Comparison of ENCODE assay signal across 1 cellular context in genomic region chr19:17336872-17337674, GRCh38.
TF ChIP-seq lines count a peak whose summit lies in the region.

TSS of gene GTPBP3 (plus strand) at chr19:17337553. CDS start at chr19:17337612, 59 bp downstream.

TF ChIP-seq in HEK293, 187 proteins besides CTCF, POLR2A, EP300 and RAD21 (continued from another document and continues in another):
- TF ChIP-seq ZNF148 (tag by site-specific recombination; IDR thresholded peaks at IDR 0.05; ENCODE audit: borderline replicate concordance): peak; percentile 79
- peak; percentile 87 for TF ChIP-seq EGR2 (tag by site-specific recombination; IDR thresholded peaks at IDR 0.05; ENCODE audit: low read depth)
- peak; percentile 57; the same call in 1 of the 2 replicates for TF ChIP-seq MYNN (tag by site-specific recombination; IDR thresholded peaks at IDR 0.05; ENCODE audit: borderline replicate concordance)
- TF ChIP-seq ZNF138 (tag by site-specific recombination; IDR thresholded peaks at IDR 0.05; ENCODE audit: borderline replicate concordance): no peak
- TF ChIP-seq ZSCAN18 (tag by site-specific recombination; IDR thresholded peaks at IDR 0.05): peak; percentile 86
- TF ChIP-seq HOXC10 (CRISPR knock-in tag; IDR thresholded peaks at IDR 0.05): no peak; the same call in 1 of the 2 replicates
- peak; percentile 92; the same call in 1 of the 2 replicates for TF ChIP-seq ZBTB48 (tag by site-specific recombination; IDR thresholded peaks at IDR 0.05)
- no peak for TF ChIP-seq ZNF596 (tag by site-specific recombination; IDR thresholded peaks at IDR 0.05)
- TF ChIP-seq, protein P1, sequence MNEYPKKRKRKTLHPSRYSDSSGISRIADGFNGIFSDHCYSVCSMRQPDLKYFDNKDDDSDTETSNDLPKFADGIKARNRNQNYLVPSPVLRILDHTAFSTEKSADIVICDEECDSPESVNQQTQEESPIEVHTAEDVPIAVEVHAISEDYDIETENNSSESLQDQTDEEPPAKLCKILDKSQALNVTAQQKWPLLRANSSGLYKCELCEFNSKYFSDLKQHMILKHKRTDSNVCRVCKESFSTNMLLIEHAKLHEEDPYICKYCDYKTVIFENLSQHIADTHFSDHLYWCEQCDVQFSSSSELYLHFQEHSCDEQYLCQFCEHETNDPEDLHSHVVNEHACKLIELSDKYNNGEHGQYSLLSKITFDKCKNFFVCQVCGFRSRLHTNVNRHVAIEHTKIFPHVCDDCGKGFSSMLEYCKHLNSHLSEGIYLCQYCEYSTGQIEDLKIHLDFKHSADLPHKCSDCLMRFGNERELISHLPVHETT (tag by site-specific recombination; IDR thresholded peaks at IDR 0.05): peak; percentile 99
- no peak for TF ChIP-seq MEIS1 (CRISPR knock-in tag; IDR thresholded peaks at IDR 0.05; ENCODE audit: borderline replicate concordance)
- TF ChIP-seq ZNF610 (tag by site-specific recombination; IDR thresholded peaks at IDR 0.05; ENCODE audit: borderline replicate concordance): peak; percentile 20
- no peak for TF ChIP-seq BCL11A (tag by site-specific recombination; IDR thresholded peaks at IDR 0.05; ENCODE audit: low read depth)
- peak; percentile 75; the same call in 1 of the 2 replicates for TF ChIP-seq ZNF184 (tag by site-specific recombination; IDR thresholded peaks at IDR 0.05)
- TF ChIP-seq ZNF146 (tag by site-specific recombination; IDR thresholded peaks at IDR 0.05): peak; percentile 74; the same call in 1 of the 2 replicates
- TF ChIP-seq ZFP41 (tag by site-specific recombination; IDR thresholded peaks at IDR 0.05; ENCODE audit: borderline replicate concordance): no peak
- no peak for TF ChIP-seq ZNF785 (tag by site-specific recombination; IDR thresholded peaks at IDR 0.05)
- TF ChIP-seq ZNF629 (tag by site-specific recombination; IDR thresholded peaks at IDR 0.05): peak; percentile 89
- peak; percentile 78 for TF ChIP-seq ZFP3 (tag by site-specific recombination; IDR thresholded peaks at IDR 0.05; ENCODE audit: low read depth)
- TF ChIP-seq, protein P2, sequence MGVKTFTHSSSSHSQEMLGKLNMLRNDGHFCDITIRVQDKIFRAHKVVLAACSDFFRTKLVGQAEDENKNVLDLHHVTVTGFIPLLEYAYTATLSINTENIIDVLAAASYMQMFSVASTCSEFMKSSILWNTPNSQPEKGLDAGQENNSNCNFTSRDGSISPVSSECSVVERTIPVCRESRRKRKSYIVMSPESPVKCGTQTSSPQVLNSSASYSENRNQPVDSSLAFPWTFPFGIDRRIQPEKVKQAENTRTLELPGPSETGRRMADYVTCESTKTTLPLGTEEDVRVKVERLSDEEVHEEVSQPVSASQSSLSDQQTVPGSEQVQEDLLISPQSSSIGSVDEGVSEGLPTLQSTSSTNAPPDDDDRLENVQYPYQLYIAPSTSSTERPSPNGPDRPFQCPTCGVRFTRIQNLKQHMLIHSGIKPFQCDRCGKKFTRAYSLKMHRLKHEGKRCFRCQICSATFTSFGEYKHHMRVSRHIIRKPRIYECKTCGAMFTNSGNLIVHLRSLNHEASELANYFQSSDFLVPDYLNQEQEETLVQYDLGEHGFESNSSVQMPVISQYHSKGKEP (tag by site-specific recombination; IDR thresholded peaks at IDR 0.05): no peak
- TF ChIP-seq ZNF658 (tag by site-specific recombination; IDR thresholded peaks at IDR 0.05): no peak; the same call in 1 of the 2 replicates
- peak; percentile 92 for TF ChIP-seq OVOL3 (tag by site-specific recombination; IDR thresholded peaks at IDR 0.05)
- TF ChIP-seq ZBTB8A (tag by site-specific recombination; IDR thresholded peaks at IDR 0.05): peak; percentile 40
- TF ChIP-seq KLF10 (tag by site-specific recombination; IDR thresholded peaks at IDR 0.05): peak; percentile 91
- TF ChIP-seq ZFP37 (tag by site-specific recombination; IDR thresholded peaks at IDR 0.05): peak; percentile 99
- peak; percentile 84 for TF ChIP-seq ZBTB6 (tag by site-specific recombination; IDR thresholded peaks at IDR 0.05)
- TF ChIP-seq PATZ1 (tag by site-specific recombination; IDR thresholded peaks at IDR 0.05): peak; percentile 80
- TF ChIP-seq, protein P3, sequence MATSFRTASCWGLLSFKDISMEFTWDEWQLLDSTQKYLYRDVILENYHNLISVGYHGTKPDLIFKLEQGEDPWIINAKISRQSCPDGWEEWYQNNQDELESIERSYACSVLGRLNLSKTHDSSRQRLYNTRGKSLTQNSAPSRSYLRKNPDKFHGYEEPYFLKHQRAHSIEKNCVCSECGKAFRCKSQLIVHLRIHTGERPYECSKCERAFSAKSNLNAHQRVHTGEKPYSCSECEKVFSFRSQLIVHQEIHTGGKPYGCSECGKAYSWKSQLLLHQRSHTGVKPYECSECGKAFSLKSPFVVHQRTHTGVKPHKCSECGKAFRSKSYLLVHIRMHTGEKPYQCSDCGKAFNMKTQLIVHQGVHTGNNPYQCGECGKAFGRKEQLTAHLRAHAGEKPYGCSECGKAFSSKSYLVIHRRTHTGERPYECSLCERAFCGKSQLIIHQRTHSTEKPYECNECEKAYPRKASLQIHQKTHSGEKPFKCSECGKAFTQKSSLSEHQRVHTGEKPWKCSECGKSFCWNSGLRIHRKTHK (tag by site-specific recombination; IDR thresholded peaks at IDR 0.05): no peak
- peak; percentile 87 for TF ChIP-seq ZNF341 (tag by site-specific recombination; IDR thresholded peaks at IDR 0.05; ENCODE audit: low read depth)
- TF ChIP-seq ZBTB1 (tag by site-specific recombination; IDR thresholded peaks at IDR 0.05): no peak
- no peak for TF ChIP-seq ZNF529 (tag by site-specific recombination; IDR thresholded peaks at IDR 0.05; ENCODE audit: insufficient replicate concordance)
- TF ChIP-seq HIC1 (tag by site-specific recombination; IDR thresholded peaks at IDR 0.05): peak; percentile 8; the same call in 1 of the 2 replicates
- no peak; the same call in 1 of the 2 replicates for TF ChIP-seq ZNF211 (tag by site-specific recombination; IDR thresholded peaks at IDR 0.05; ENCODE audit: low read depth)
- TF ChIP-seq ZNF404 (tag by site-specific recombination; IDR thresholded peaks at IDR 0.05): no peak
- no peak for TF ChIP-seq ZNF488 (tag by site-specific recombination; IDR thresholded peaks at IDR 0.05)
- 0 out of 2 replicates have a peak, but pooled peaks have one; percentile 24 for TF ChIP-seq ZNF645 (tag by site-specific recombination; IDR thresholded peaks at IDR 0.05)
- peak; percentile 75; the same call in 1 of the 2 replicates for TF ChIP-seq ZNF394 (tag by site-specific recombination; IDR thresholded peaks at IDR 0.05; ENCODE audit: borderline replicate concordance)
- no peak for TF ChIP-seq ZNF433 (tag by site-specific recombination; IDR thresholded peaks at IDR 0.05; ENCODE audit: low read depth)
- peak; percentile 85 for TF ChIP-seq WT1 (tag by site-specific recombination; IDR thresholded peaks at IDR 0.05)
- TF ChIP-seq REST (tag by site-specific recombination; IDR thresholded peaks at IDR 0.05): peak; percentile 73
- no peak for TF ChIP-seq BCL11B (tag by site-specific recombination; IDR thresholded peaks at IDR 0.05; ENCODE audit: low read depth)
